ENCODE assay signal across 10 cellular contexts in genomic region chr20:62797671-62798532, GRCh38. TPM values are rescaled to one million over a fixed set of nuclear protein-coding genes. Genes with fewer than 3 reads are reported as not detected.
DNase-seq lines count a peak whose midpoint lies in the region; ATAC-seq lines count a peak whose summit lies in the region.
"Had no signal": no experiment of that assay in that cellular context is flagged by ENCODE, and none has a peak within 500 bp of the region (broad histone marks: within the 10 kb centered on the region; RNA-seq: fewer than 3 reads in every experiment).

No MANE protein-coding gene starts in this region.

- no peaks in the 10 kb centered on the region for H3K27me3 Mint-ChIP-seq in activated naive CD4-positive, alpha-beta T cell treated with anti-CD3 and anti-CD28 coated beads, Interleukin-2, amount 10 ng/mL, durations not matched to agents 7 days and 5 days
- no peaks in the 10 kb centered on the region for H3K27me3 Mint-ChIP-seq in activated T-helper 1 cell treated with anti-CD3 and anti-CD28 coated beads, Interleukin-12 subunit alpha, Interleukin-12 subunit beta, Interleukin-2, Interleukin-4 antibody, amounts not matched to agents 30 ng/mL and 10 ng/mL and 1 ng/mL, durations not matched to agents 14 hours and 24 hours and 36 hours (ENCODE audit: insufficient read depth)

- H3K4me3 Mint-ChIP-seq in activated naive CD4-positive, alpha-beta T cell treated with anti-CD3 and anti-CD28 coated beads, Interleukin-2, amount 10 ng/mL, durations not matched to agents 7 days and 5 days = peak overlapping the region; percentile 82
- peak overlapping the region; percentile 87 for H3K4me3 Mint-ChIP-seq in activated T-helper 1 cell treated with anti-CD3 and anti-CD28 coated beads, Interleukin-12 subunit alpha, Interleukin-12 subunit beta, Interleukin-2, Interleukin-4 antibody, amounts not matched to agents 30 ng/mL and 10 ng/mL and 1 ng/mL, durations not matched to agents 14 hours and 24 hours and 36 hours

- peaks cover 41% of the 10 kb centered on the region for H3K4me1 Mint-ChIP-seq in activated naive CD4-positive, alpha-beta T cell treated with anti-CD3 and anti-CD28 coated beads, Interleukin-2, amount 10 ng/mL, durations not matched to agents 7 days and 5 days
- H3K4me1 Mint-ChIP-seq in activated T-helper 1 cell treated with anti-CD3 and anti-CD28 coated beads, Interleukin-12 subunit alpha, Interleukin-12 subunit beta, Interleukin-2, Interleukin-4 antibody, amounts not matched to agents 30 ng/mL and 10 ng/mL and 1 ng/mL, durations not matched to agents 14 hours and 24 hours and 36 hours (ENCODE audit: low read depth) = peaks cover 8% of the 10 kb centered on the region

- H3K27ac Mint-ChIP-seq in activated naive CD4-positive, alpha-beta T cell treated with anti-CD3 and anti-CD28 coated beads, Interleukin-2, amount 10 ng/mL, durations not matched to agents 7 days and 5 days = peak overlapping the region; percentile 84
- peak overlapping the region; percentile 63 for H3K27ac Mint-ChIP-seq in activated T-helper 1 cell treated with anti-CD3 and anti-CD28 coated beads, Interleukin-12 subunit alpha, Interleukin-12 subunit beta, Interleukin-2, Interleukin-4 antibody, amounts not matched to agents 30 ng/mL and 10 ng/mL and 1 ng/mL, durations not matched to agents 14 hours and 24 hours and 36 hours

- DNase-seq in activated naive CD4-positive, alpha-beta T cell treated with anti-CD3 and anti-CD28 coated beads, Interleukin-2, amount 10 ng/mL, durations not matched to agents 7 days and 5 days = no peak
- DNase-seq in activated naive CD4-positive, alpha-beta T cell treated with anti-CD3 and anti-CD28 coated beads, Interleukin-2, amount 50 U/mL, for 16 hours = no peak
- DNase-seq in activated T-helper 1 cell treated with anti-CD3 and anti-CD28 coated beads, Interleukin-12 subunit alpha, Interleukin-12 subunit beta, Interleukin-2, Interleukin-4 antibody, amounts not matched to agents 30 ng/mL and 10 ng/mL and 1 ng/mL, durations not matched to agents 14 hours and 24 hours and 36 hours (ENCODE audit: low spot score) = no peak
- DNase-seq in amygdala (lab: John Stamatoyannopoulos, UW) (no peak), LoVo (ENCODE audit: low spot score) (no peak)
- DNase-seq: midbrain, NCI-H2081 had no signal

- peaks cover 24% of the 10 kb centered on the region for H3K36me3 Mint-ChIP-seq in activated naive CD4-positive, alpha-beta T cell treated with anti-CD3 and anti-CD28 coated beads, Interleukin-2, amount 10 ng/mL, durations not matched to agents 7 days and 5 days
- H3K36me3 Mint-ChIP-seq in activated T-helper 1 cell treated with anti-CD3 and anti-CD28 coated beads, Interleukin-12 subunit alpha, Interleukin-12 subunit beta, Interleukin-2, Interleukin-4 antibody, amounts not matched to agents 30 ng/mL and 10 ng/mL and 1 ng/mL, durations not matched to agents 14 hours and 24 hours and 36 hours (ENCODE audit: low read depth) = peaks cover 22% of the 10 kb centered on the region

- no peak for ATAC-seq in GM21390 (IDR thresholded peaks at IDR 0.05; ENCODE audit: unreplicated experiment)

- CTCF ChIA-PET in activated naive CD4-positive, alpha-beta T cell treated with anti-CD3 and anti-CD28 coated beads, Interleukin-2, amount 10 ng/mL, durations not matched to agents 7 days and 5 days (lab: Charles Lee) = interaction anchor here (0.9 kb wide), 1 partner anchor 10 kb away, joined by 5 read pairs; no protein-coding TSS in a partner anchor

- intact Hi-C loops in activated T-helper 1 cell treated with anti-CD3 and anti-CD28 coated beads, Interleukin-12 subunit alpha, Interleukin-12 subunit beta, Interleukin-2, Interleukin-4 antibody, amounts not matched to agents 30 ng/mL and 10 ng/mL and 1 ng/mL, durations not matched to agents 14 hours and 24 hours and 36 hours (cut with micrococcal nuclease) = loop anchor here (5.0 to 10.0 kb wide), 3 partner anchors 129 to 733 kb away; partner anchors contain the start of genes DIDO1, OSBPL2 and TAF4

- no peaks in the 10 kb centered on the region for H3K27me3 ChIP-seq in layer of hippocampus (ENCODE audit: control insufficient read depth, insufficient read depth, low read length)

- H3K9me3 Mint-ChIP-seq in activated naive CD4-positive, alpha-beta T cell treated with anti-CD3 and anti-CD28 coated beads, Interleukin-2, amount 10 ng/mL, durations not matched to agents 7 days and 5 days = no peaks in the 10 kb centered on the region
- H3K9me3 Mint-ChIP-seq in activated T-helper 1 cell treated with anti-CD3 and anti-CD28 coated beads, Interleukin-12 subunit alpha, Interleukin-12 subunit beta, Interleukin-2, Interleukin-4 antibody, amounts not matched to agents 30 ng/mL and 10 ng/mL and 1 ng/mL, durations not matched to agents 14 hours and 24 hours and 36 hours = no peaks in the 10 kb centered on the region

- peak overlapping the region; percentile 21 for H3K27ac ChIP-seq in layer of hippocampus (ENCODE audit: low read depth, low read length)
- H3K27ac ChIP-seq in temporal lobe (ENCODE audit: low read depth, low read length) = peak overlapping the region; percentile 78

RNA-seq across cellular contexts. Expression of gene MRGBP, which starts 1.6 kb away (rescaled TPM):
- total RNA-seq in activated T-helper 1 cell treated with anti-CD3 and anti-CD28 coated beads, Interleukin-12 subunit alpha, Interleukin-12 subunit beta, Interleukin-2, Interleukin-4 antibody, amounts not matched to agents 30 ng/mL and 10 ng/mL and 1 ng/mL, durations not matched to agents 14 hours and 24 hours and 36 hours = 17.8 and 19.5 TPM in 2 replicates
- 9.8 TPM for total RNA-seq in temporal lobe

RNA-seq across cellular contexts. Expression of gene OGFR, which starts 6.7 kb away (rescaled TPM):
- 51.2 and 56.4 TPM in 2 replicates for total RNA-seq in activated T-helper 1 cell treated with anti-CD3 and anti-CD28 coated beads, Interleukin-12 subunit alpha, Interleukin-12 subunit beta, Interleukin-2, Interleukin-4 antibody, amounts not matched to agents 30 ng/mL and 10 ng/mL and 1 ng/mL, durations not matched to agents 14 hours and 24 hours and 36 hours
- 17.9 TPM for total RNA-seq in temporal lobe

RNA-seq across cellular contexts. Expression of gene COL9A3, which starts 18.9 kb away (rescaled TPM):
- total RNA-seq in activated T-helper 1 cell treated with anti-CD3 and anti-CD28 coated beads, Interleukin-12 subunit alpha, Interleukin-12 subunit beta, Interleukin-2, Interleukin-4 antibody, amounts not matched to agents 30 ng/mL and 10 ng/mL and 1 ng/mL, durations not matched to agents 14 hours and 24 hours and 36 hours = not detected in 2 replicates
- 22.9 TPM for total RNA-seq in temporal lobe

Comparison
In these comparisons a context has a peak if more than half of its experiments do, and no peak if none do; other contexts are left out.
1. RNA of gene COL9A3, which starts 18.9 kb away (total RNA-seq): 22.9 TPM in temporal lobe (single experiment); not detected in activated T-helper 1 cell treated with anti-CD3 and anti-CD28 coated beads, Interleukin-12 subunit alpha, Interleukin-12 subunit beta, Interleukin-2, Interleukin-4 antibody, amounts not matched to agents 30 ng/mL and 10 ng/mL and 1 ng/mL, durations not matched to agents 14 hours and 24 hours and 36 hours; every median in the first group is over 10 times any median in the second.